Comparison of ENCODE assay signal across 8 cellular contexts in the genomic region with DNA sequence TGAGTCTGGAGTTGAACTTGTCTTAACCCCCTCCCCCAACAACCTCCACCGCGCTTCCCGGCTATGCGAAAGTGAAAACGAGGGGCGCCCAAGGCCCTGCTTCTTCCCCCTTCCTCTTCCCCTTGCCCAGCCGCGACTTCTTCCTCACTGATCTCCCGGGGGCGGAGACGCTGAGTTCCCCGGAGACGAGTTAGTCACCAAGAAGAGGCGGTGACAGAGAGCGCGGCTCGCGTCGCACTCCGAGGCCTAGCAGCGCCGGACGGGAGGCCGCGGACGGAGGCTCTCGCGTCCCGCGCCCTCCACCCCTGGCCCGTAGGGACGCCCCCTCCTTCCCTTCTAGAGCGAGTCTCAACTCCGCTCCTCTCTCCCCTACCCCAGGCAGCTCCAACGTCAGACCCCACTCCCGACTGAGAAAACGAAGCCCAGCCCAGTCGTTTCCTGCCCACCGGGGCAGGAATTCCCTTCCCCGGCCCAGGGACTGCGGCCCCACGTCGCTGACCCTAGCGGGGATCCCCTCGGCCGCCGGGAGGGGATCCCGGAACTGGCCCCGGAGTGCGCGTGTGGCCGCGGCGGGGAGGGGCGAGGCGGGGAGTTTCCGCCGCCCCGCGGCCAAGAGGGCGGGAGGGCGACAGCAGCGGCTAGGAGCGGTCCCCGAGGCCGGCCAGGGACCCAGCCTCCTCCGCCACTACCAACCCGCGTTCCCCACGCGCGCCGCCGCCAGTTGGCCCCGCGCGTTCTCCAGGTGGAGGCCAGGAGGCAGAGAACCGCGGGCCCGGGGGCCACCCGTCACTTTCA. TPM values are rescaled to one million over a fixed set of nuclear protein-coding genes. Genes with fewer than 3 reads are reported as not detected.
DNase-seq lines count a peak whose midpoint lies in the region; ATAC-seq and TF ChIP-seq lines count a peak whose summit lies in the region.

No MANE protein-coding gene starts in this region.

- peak overlapping the region; percentile 94 for H3K27ac Mint-ChIP-seq in activated CD4-positive, alpha-beta memory T cell treated with anti-CD3 and anti-CD28 coated beads for 36 hours

- H3K36me3 ChIP-seq in BE2C = peaks cover 9% of the 10 kb centered on the region
- peaks cover 14% of the 10 kb centered on the region for H3K36me3 ChIP-seq in lower lobe of right lung

- no peaks in the 10 kb centered on the region for H3K27me3 ChIP-seq in BE2C
- H3K27me3 ChIP-seq in dorsolateral prefrontal cortex = no peaks in the 10 kb centered on the region
- H3K27me3 ChIP-seq in lower lobe of right lung (ENCODE audit: low read depth) = no peaks in the 10 kb centered on the region

- H3K4me1 ChIP-seq in BE2C = no peaks in the 10 kb centered on the region; the same call in 1 of the 2 replicates
- peaks cover 19% of the 10 kb centered on the region for H3K4me1 ChIP-seq in lower lobe of right lung

- H3K9me3 Mint-ChIP-seq in activated CD4-positive, alpha-beta memory T cell treated with anti-CD3 and anti-CD28 coated beads for 36 hours = no peaks in the 10 kb centered on the region

- intact Hi-C loops in activated CD4-positive, alpha-beta memory T cell treated with anti-CD3 and anti-CD28 coated beads for 36 hours (cut with micrococcal nuclease) = loop anchor here (1.0 to 2.0 kb wide), 9 partner anchors 15 to 543 kb away; partner anchors contain the start of genes CFL2, NFKBIA, PRORP and PSMA6
- intact Hi-C loops in dorsolateral prefrontal cortex (cut with DNase I) = loop anchor here (2.0 to 10.0 kb wide), 7 partner anchors 109 to 201 kb away; partner anchors contain the start of genes FAM177A1 (in 2 of the 2), SRP54 (in 2 of the 2) and CFL2 (in 1 of the 2)
- intact Hi-C loops in lower lobe of right lung (cut with DNase I) = no loop called here

- DNase-seq in BE2C (peak; percentile 89), NCI-H748 (lab: John Stamatoyannopoulos, UW; ENCODE audit: unreplicated experiment) (peak; percentile 85), dorsolateral prefrontal cortex (peak; percentile 21 to 82 (median 70)), lower lobe of right lung (peak; percentile 94)
- peak; percentile 93 for DNase-seq in activated CD4-positive, alpha-beta memory T cell treated with anti-CD3 and anti-CD28 coated beads for 36 hours
- peak; percentile 69 to 87 (median 78) for DNase-seq in stimulated activated CD4-positive, alpha-beta T cell treated with anti-CD3 and anti-CD28 coated beads, TNF-alpha, amount 100 ng/mL, for 48 hours (ENCODE audit: low read depth in 3 of 3)

- H3K36me3 Mint-ChIP-seq in activated CD4-positive, alpha-beta memory T cell treated with anti-CD3 and anti-CD28 coated beads for 36 hours = peaks cover 18% of the 10 kb centered on the region

- H3K27me3 Mint-ChIP-seq in activated CD4-positive, alpha-beta memory T cell treated with anti-CD3 and anti-CD28 coated beads for 36 hours = no peaks in the 10 kb centered on the region

- TF ChIP-seq CTCF in BE2C (IDR thresholded peaks at IDR 0.05; ENCODE audit: low read depth, low read length) (no peak), dorsolateral prefrontal cortex (IDR thresholded peaks at IDR 0.05 in 54 of 56, conservative IDR thresholded peaks at IDR 0.05 in 2 of 56; ENCODE audit: low read depth in 1 of 56, partially characterized antibody in 56 of 56) (peak in 8 of 56 donors; percentile 8 to 25 (median 14)), lower lobe of right lung (IDR thresholded peaks at IDR 0.05) (no peak)

- peak overlapping the region; percentile 83 for H3K4me3 Mint-ChIP-seq in activated CD4-positive, alpha-beta memory T cell treated with anti-CD3 and anti-CD28 coated beads for 36 hours

- H3K9me3 ChIP-seq in BE2C (no peaks in the 10 kb centered on the region), lower lobe of right lung (no peaks in the 10 kb centered on the region)

- CTCF ChIA-PET in activated CD4-positive, alpha-beta memory T cell treated with anti-CD3 and anti-CD28 coated beads for 36 hours (lab: Charles Lee) = interaction anchor here (0.7 to 1.5 kb wide), 4 partner anchors 31 to 109 kb away, joined by 3 to 5 read pairs (median 4); partner anchors contain the start of gene SRP54

- H3K4me3 ChIP-seq in BE2C (ENCODE audit: low read depth, low read length) (peak overlapping the region; percentile 91), dorsolateral prefrontal cortex (peak overlapping the region; percentile 61 to 93 (median 84)), lower lobe of right lung (peak overlapping the region; percentile 92)

- POLR2A ChIA-PET in activated CD4-positive, alpha-beta memory T cell treated with anti-CD3 and anti-CD28 coated beads for 36 hours (lab: Charles Lee) = interaction anchor here (0.6 to 3.7 kb wide), 11 partner anchors 16 to 531 kb away, joined by 3 to 51 read pairs (median 5); partner anchors contain the start of genes FAM177A1, NFKBIA, PPP2R3C and PRORP

- ATAC-seq in GM19023 (IDR thresholded peaks at IDR 0.05; ENCODE audit: unreplicated experiment) (peak; percentile 61), HG03159 (IDR thresholded peaks at IDR 0.05; ENCODE audit: unreplicated experiment) (peak; percentile 52), lower lobe of right lung (peak; percentile 91)

- peaks cover 44% of the 10 kb centered on the region for H3K4me1 Mint-ChIP-seq in activated CD4-positive, alpha-beta memory T cell treated with anti-CD3 and anti-CD28 coated beads for 36 hours (ENCODE audit: low read depth)

- peak overlapping the region; percentile 73 to 99 (median 94) for H3K27ac ChIP-seq in dorsolateral prefrontal cortex
- H3K27ac ChIP-seq in lower lobe of right lung = peak overlapping the region; percentile 98

RNA-seq across cellular contexts. Expression of gene BAZ1A, which starts 1.4 kb away (rescaled TPM):
- polyA plus RNA-seq in BE2C (2012; ENCODE audit: insufficient read depth, insufficient read length, low read depth) = 23.2 TPM
- total RNA-seq in activated CD4-positive, alpha-beta memory T cell treated with anti-CD3 and anti-CD28 coated beads for 36 hours = 10 to 100 TPM; 67.8 to 68.0 TPM
- total RNA-seq in dorsolateral prefrontal cortex (10 to 100 TPM in 46 of 120 experiments, 1 to 10 TPM in 74; 3.8 to 20.1 (median 9.0) TPM), lower lobe of right lung (43.5 TPM)

Comparison
In these comparisons a context has a peak if more than half of its experiments do, and no peak if none do; other contexts are left out.
1. Peak in every context shown above with its lines: DNase-seq, ATAC-seq, H3K4me3 ChIP-seq and H3K27ac ChIP-seq.